In genomic region chr6:139296927-139297326, GRCh38 we compare ENCODE assay signal across 13 cellular contexts. TPM values are rescaled to one million over a fixed set of nuclear protein-coding genes. Genes with fewer than 3 reads are reported as not detected.
DNase-seq lines count a peak whose midpoint lies in the region; TF ChIP-seq lines count a peak whose summit lies in the region.
"Had no signal": no experiment of that assay in that cellular context is flagged by ENCODE, and none has a peak within 500 bp of the region (broad histone marks: within the 10 kb centered on the region; RNA-seq: fewer than 3 reads in every experiment).

No MANE protein-coding gene starts in this region.

- H3K36me3 Mint-ChIP-seq in activated naive CD4-positive, alpha-beta T cell treated with anti-CD3 and anti-CD28 coated beads, Interleukin-2, amount 50 U/mL, for 24 hours, result no peaks in the 10 kb centered on the region
- H3K36me3 Mint-ChIP-seq in MCF 10A (ENCODE audit: insufficient read depth, unreplicated experiment), result no peaks in the 10 kb centered on the region

- no peaks in the 10 kb centered on the region for H3K27me3 Mint-ChIP-seq in activated naive CD4-positive, alpha-beta T cell treated with anti-CD3 and anti-CD28 coated beads, Interleukin-2, amount 50 U/mL, for 24 hours
- H3K27me3 Mint-ChIP-seq in MCF 10A (ENCODE audit: insufficient read depth, unreplicated experiment), result no peaks in the 10 kb centered on the region
- H3K27me3 Mint-ChIP-seq: activated naive CD4-positive, alpha-beta T cell treated with anti-CD3 and anti-CD28 coated beads, Interleukin-2, amount 10 ng/mL, durations not matched to agents 7 days and 5 days had no signal

- H3K9me3 Mint-ChIP-seq in activated naive CD4-positive, alpha-beta T cell treated with anti-CD3 and anti-CD28 coated beads, Interleukin-2, amount 50 U/mL, for 24 hours, result no peaks in the 10 kb centered on the region
- H3K9me3 Mint-ChIP-seq in MCF 10A (ENCODE audit: unreplicated experiment), result no peaks in the 10 kb centered on the region

- peaks cover 56% of the 10 kb centered on the region for H3K4me1 Mint-ChIP-seq in activated naive CD4-positive, alpha-beta T cell treated with anti-CD3 and anti-CD28 coated beads, Interleukin-2, amount 50 U/mL, for 24 hours
- H3K4me1 Mint-ChIP-seq in MCF 10A (ENCODE audit: insufficient read depth, unreplicated experiment), result peaks cover 3% of the 10 kb centered on the region

- CTCF ChIA-PET in MCF 10A (lab: Yijun Ruan, JAX), result no interaction called here

- intact Hi-C loops in MCF 10A (cut with micrococcal nuclease), result no loop called here

- POLR2A ChIA-PET in MCF 10A (lab: Yijun Ruan, JAX), result interaction anchor here (0.8 kb wide), 1 partner anchor 23 kb away, joined by 3 read pairs; no protein-coding TSS in a partner anchor

- in situ Hi-C loops in GM13976 (cut with MboI; ENCODE audit: low sequenced_read_pairs, unreplicated experiment), result no loop called here

- TF ChIP-seq CTCF in GM13976 (IDR thresholded peaks at IDR 0.05; ENCODE audit: borderline replicate concordance, control extremely low read depth, extremely low read depth, insufficient read depth, missing control alignments) (no peak), MCF 10A (IDR thresholded peaks at IDR 0.05; ENCODE audit: unreplicated experiment) (no peak)

- no peak overlapping the region for H3K4me3 Mint-ChIP-seq in activated naive CD4-positive, alpha-beta T cell treated with anti-CD3 and anti-CD28 coated beads, Interleukin-2, amount 50 U/mL, for 24 hours
- no peak overlapping the region for H3K4me3 Mint-ChIP-seq in MCF 10A (ENCODE audit: unreplicated experiment)
- H3K4me3 Mint-ChIP-seq: activated naive CD4-positive, alpha-beta T cell treated with anti-CD3 and anti-CD28 coated beads, Interleukin-2, amount 10 ng/mL, durations not matched to agents 7 days and 5 days had no signal

- no TSS peak for BruUV-seq in MCF 10A (replicated peaks; lab: Mats Ljungman, UMichigan)

- H3K27ac Mint-ChIP-seq in activated naive CD4-positive, alpha-beta T cell treated with anti-CD3 and anti-CD28 coated beads, Interleukin-2, amount 50 U/mL, for 24 hours, result peak overlapping the region; percentile 68
- no peak overlapping the region for H3K27ac Mint-ChIP-seq in MCF 10A (ENCODE audit: low read depth, unreplicated experiment)
- H3K27ac Mint-ChIP-seq: activated naive CD4-positive, alpha-beta T cell treated with anti-CD3 and anti-CD28 coated beads, Interleukin-2, amount 10 ng/mL, durations not matched to agents 7 days and 5 days had no signal

- DNase-seq in activated naive CD4-positive, alpha-beta T cell treated with anti-CD3 and anti-CD28 coated beads, Interleukin-2, amount 50 U/mL, for 16 hours, result no peak
- DNase-seq in SIG-M5 treated with dmso at 0.1 percent for 504 hours (lab: John Stamatoyannopoulos, UW; ENCODE audit: unreplicated experiment) (peak; percentile 78), fibroblast of peridontal ligament (ENCODE audit: extremely low read depth) (peak; percentile 30), stromal cell of bone marrow (ENCODE audit: low read depth) (peak; percentile 52), GM13976 (ENCODE audit: low spot score) (no peak), MCF 10A (ENCODE audit: unreplicated experiment) (no peak)
- no peak for DNase-seq in activated CD4-positive, alpha-beta T cell treated with anti-CD3 and anti-CD28 coated beads, Interleukin-2, amount 50 U/mL, for 1 hour
- DNase-seq: activated CD4-positive, CD25-positive, alpha-beta regulatory T cell treated with anti-CD3 and anti-CD28 coated beads, Interleukin-2, amount 50 U/mL, for 72 hours; activated naive CD4-positive, alpha-beta T cell treated with anti-CD3 and anti-CD28 coated beads, Interleukin-2, amount 10 ng/mL, durations not matched to agents 7 days and 5 days; NCI-H1694 treated with DMSO at 0.1 percent for 48 hours; substantia nigra had no signal

RNA-seq across cellular contexts. Expression of gene TXLNB, which starts 5.1 kb away (rescaled TPM):
- not detected in 2 replicates for total RNA-seq in MCF 10A (2022)
- total RNA-seq: A673 had no signal

Comparison
In these comparisons a context has a peak if more than half of its experiments do, and no peak if none do; other contexts are left out.
1. DNase-seq: peak in SIG-M5 treated with dmso at 0.1 percent for 504 hours (single experiment), fibroblast of peridontal ligament (single experiment) and stromal cell of bone marrow (single experiment); none in activated naive CD4-positive, alpha-beta T cell treated with anti-CD3 and anti-CD28 coated beads, Interleukin-2, amount 50 U/mL, for 16 hours (single experiment), GM13976 (single experiment), MCF 10A (single experiment) and activated CD4-positive, alpha-beta T cell treated with anti-CD3 and anti-CD28 coated beads, Interleukin-2, amount 50 U/mL, for 1 hour (single experiment).